1 cellular context compared by ENCODE assay signal in the genomic region with DNA sequence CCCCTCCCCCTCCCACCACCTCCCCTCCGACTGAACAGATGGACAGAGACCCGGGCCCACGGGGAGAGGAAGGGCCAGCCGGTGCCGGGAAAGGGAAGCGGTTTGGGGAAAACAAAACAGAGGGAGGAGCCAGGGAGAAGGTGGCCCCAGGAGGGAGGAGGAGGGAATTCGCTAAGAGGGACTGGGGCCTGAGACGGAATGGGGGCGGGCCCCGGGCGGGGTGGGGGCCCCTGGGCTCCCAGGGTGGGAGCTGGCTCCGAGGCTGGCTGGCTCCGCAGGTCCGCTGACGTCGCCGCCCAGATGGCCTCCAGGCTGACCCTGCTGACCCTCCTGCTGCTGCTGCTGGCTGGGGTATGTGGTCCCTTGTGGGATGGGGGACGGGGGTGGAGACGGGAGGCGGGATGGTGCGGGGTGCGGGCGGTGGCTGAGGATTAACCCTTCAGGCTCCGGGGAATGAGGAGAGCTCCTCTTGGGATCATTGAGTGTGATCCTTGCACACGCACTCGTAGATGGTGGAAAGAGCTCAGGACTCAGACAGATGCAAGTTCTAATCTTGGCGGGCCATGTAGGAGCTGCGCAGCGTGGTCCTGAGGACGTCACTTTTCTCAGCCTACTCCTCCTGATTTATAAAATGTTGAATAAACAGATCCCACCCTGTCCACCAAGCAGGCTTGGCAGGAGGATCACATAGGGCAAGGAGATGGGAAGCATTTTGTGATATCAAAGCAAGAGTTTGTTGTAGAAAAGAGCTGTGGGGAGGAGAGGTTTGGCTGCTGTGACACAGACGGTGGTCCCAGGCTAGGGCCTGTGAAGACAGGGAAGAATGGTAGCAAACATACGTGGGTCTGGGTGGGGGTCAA.
TF ChIP-seq lines count a peak whose summit lies in the region.

No MANE protein-coding gene starts in this region.

TF ChIP-seq in HEK293, 187 proteins besides CTCF, POLR2A, EP300 and RAD21 (continued from another document):
- TF ChIP-seq ZFP41 (tag by site-specific recombination; IDR thresholded peaks at IDR 0.05; ENCODE audit: borderline replicate concordance), result no peak
- no peak for TF ChIP-seq ZNF660 (tag by site-specific recombination; IDR thresholded peaks at IDR 0.05)
- TF ChIP-seq ZXDB (tag by site-specific recombination; IDR thresholded peaks at IDR 0.05), result no peak
- TF ChIP-seq SETDB1 (IDR thresholded peaks at IDR 0.05; ENCODE audit: insufficient read length, low read length), result no peak
- TF ChIP-seq ZNF335 (tag by site-specific recombination; conservative IDR thresholded peaks at IDR 0.05), result peak; percentile 44; the same call in 1 of the 2 replicates
- no peak for TF ChIP-seq ZNF624 (tag by site-specific recombination; IDR thresholded peaks at IDR 0.05)
- TF ChIP-seq, protein P1, sequence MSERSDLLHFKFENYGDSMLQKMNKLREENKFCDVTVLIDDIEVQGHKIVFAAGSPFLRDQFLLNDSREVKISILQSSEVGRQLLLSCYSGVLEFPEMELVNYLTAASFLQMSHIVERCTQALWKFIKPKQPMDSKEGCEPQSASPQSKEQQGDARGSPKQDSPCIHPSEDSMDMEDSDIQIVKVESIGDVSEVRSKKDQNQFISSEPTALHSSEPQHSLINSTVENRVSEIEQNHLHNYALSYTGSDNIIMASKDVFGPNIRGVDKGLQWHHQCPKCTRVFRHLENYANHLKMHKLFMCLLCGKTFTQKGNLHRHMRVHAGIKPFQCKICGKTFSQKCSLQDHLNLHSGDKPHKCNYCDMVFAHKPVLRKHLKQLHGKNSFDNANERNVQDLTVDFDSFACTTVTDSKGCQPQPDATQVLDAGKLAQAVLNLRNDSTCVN (tag by site-specific recombination; optimal IDR thresholded peaks at IDR 0.05), result no peak
- peak; percentile 47 for TF ChIP-seq GLIS2 (tag by site-specific recombination; IDR thresholded peaks at IDR 0.05)
- TF ChIP-seq ZNF341 (tag by site-specific recombination; IDR thresholded peaks at IDR 0.05; ENCODE audit: low read depth), result no peak
- no peak for TF ChIP-seq ZNF133 (tag by site-specific recombination; IDR thresholded peaks at IDR 0.05)
- TF ChIP-seq ZNF449 (tag by site-specific recombination; IDR thresholded peaks at IDR 0.05), result no peak
- TF ChIP-seq ZBTB49 (tag by site-specific recombination; IDR thresholded peaks at IDR 0.05; ENCODE audit: low read depth), result no peak
- TF ChIP-seq YY2 (tag by site-specific recombination; IDR thresholded peaks at IDR 0.05), result no peak
- no peak for TF ChIP-seq ZNF560 (tag by site-specific recombination; IDR thresholded peaks at IDR 0.05; ENCODE audit: borderline replicate concordance)
- TF ChIP-seq ZSCAN23 (tag by site-specific recombination; IDR thresholded peaks at IDR 0.05), result no peak
- TF ChIP-seq, protein P2, sequence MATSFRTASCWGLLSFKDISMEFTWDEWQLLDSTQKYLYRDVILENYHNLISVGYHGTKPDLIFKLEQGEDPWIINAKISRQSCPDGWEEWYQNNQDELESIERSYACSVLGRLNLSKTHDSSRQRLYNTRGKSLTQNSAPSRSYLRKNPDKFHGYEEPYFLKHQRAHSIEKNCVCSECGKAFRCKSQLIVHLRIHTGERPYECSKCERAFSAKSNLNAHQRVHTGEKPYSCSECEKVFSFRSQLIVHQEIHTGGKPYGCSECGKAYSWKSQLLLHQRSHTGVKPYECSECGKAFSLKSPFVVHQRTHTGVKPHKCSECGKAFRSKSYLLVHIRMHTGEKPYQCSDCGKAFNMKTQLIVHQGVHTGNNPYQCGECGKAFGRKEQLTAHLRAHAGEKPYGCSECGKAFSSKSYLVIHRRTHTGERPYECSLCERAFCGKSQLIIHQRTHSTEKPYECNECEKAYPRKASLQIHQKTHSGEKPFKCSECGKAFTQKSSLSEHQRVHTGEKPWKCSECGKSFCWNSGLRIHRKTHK (tag by site-specific recombination; IDR thresholded peaks at IDR 0.05), result no peak
- TF ChIP-seq, protein P3, sequence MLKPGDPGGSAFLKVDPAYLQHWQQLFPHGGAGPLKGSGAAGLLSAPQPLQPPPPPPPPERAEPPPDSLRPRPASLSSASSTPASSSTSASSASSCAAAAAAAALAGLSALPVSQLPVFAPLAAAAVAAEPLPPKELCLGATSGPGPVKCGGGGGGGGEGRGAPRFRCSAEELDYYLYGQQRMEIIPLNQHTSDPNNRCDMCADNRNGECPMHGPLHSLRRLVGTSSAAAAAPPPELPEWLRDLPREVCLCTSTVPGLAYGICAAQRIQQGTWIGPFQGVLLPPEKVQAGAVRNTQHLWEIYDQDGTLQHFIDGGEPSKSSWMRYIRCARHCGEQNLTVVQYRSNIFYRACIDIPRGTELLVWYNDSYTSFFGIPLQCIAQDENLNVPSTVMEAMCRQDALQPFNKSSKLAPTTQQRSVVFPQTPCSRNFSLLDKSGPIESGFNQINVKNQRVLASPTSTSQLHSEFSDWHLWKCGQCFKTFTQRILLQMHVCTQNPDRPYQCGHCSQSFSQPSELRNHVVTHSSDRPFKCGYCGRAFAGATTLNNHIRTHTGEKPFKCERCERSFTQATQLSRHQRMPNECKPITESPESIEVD (tag by site-specific recombination; IDR thresholded peaks at IDR 0.05), result no peak
- peak; percentile 29; the same call in 1 of the 2 replicates for TF ChIP-seq ZIC2 (tag by site-specific recombination; IDR thresholded peaks at IDR 0.05)
- TF ChIP-seq, protein P4, sequence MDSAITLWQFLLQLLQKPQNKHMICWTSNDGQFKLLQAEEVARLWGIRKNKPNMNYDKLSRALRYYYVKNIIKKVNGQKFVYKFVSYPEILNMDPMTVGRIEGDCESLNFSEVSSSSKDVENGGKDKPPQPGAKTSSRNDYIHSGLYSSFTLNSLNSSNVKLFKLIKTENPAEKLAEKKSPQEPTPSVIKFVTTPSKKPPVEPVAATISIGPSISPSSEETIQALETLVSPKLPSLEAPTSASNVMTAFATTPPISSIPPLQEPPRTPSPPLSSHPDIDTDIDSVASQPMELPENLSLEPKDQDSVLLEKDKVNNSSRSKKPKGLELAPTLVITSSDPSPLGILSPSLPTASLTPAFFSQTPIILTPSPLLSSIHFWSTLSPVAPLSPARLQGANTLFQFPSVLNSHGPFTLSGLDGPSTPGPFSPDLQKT (IDR thresholded peaks at IDR 0.05; ENCODE audit: borderline replicate concordance, low read depth, low read length), result no peak
- TF ChIP-seq, protein P5, sequence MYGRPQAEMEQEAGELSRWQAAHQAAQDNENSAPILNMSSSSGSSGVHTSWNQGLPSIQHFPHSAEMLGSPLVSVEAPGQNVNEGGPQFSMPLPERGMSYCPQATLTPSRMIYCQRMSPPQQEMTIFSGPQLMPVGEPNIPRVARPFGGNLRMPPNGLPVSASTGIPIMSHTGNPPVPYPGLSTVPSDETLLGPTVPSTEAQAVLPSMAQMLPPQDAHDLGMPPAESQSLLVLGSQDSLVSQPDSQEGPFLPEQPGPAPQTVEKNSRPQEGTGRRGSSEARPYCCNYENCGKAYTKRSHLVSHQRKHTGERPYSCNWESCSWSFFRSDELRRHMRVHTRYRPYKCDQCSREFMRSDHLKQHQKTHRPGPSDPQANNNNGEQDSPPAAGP (tag by site-specific recombination; IDR thresholded peaks at IDR 0.05), result no peak
